1 cellular context compared by ENCODE assay signal in the genomic region with DNA sequence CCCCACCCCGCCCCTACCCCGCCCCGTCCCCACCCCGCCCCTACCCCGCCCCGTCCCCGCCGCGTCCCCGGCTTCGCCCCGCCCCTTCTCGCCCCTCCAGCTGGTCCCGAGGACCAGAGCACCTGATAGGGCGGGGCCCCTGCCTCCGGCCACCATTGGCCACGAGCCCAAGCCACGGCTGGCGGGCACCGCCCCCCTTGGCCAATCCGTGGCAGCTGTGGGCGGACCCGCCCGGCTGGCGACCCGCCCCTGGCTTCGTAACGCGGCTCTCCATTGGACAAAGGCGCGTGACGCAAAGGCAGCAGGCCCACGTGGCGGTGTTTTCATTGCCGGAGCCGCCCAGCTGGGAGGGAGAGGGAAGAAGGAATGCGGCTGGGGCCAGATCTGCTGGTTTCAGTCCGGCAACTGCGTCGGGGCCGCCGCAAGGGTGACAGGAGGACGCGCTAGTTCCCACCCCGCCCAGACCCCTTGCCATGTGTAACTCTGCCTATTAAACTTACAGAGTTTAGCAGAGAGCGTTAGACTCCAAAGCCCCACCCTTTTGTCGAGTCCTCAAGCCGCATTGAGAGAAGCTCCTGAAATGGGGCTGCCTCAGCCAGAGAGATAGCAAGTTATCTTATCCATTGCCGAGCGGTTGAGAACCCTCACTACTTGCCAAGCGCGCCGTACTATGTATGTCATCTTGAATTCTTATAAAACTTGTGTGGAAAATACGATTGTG.
TF ChIP-seq lines count a peak whose summit lies in the region.

No MANE protein-coding gene starts in this region.

TF ChIP-seq in HepG2, 621 proteins besides CTCF, POLR2A, EP300 and RAD21 (continued from another document and continues in another):
- TF ChIP-seq, protein P1, sequence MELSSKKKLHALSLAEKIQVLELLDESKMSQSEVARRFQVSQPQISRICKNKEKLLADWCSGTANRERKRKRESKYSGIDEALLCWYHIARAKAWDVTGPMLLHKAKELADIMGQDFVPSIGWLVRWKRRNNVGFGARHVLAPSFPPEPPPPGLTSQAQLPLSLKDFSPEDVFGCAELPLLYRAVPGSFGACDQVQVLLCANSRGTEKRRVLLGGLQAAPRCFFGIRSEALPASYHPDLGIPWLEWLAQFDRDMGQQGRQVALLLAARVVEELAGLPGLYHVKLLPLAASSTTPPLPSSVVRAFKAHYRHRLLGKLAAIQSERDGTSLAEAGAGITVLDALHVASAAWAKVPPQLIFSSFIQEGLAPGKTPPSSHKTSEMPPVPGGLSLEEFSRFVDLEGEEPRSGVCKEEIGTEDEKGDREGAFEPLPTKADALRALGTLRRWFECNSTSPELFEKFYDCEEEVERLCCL (CRISPR knock-in tag; IDR thresholded peaks at IDR 0.05; ENCODE audit: borderline replicate concordance) = no peak
- TF ChIP-seq, protein P2, sequence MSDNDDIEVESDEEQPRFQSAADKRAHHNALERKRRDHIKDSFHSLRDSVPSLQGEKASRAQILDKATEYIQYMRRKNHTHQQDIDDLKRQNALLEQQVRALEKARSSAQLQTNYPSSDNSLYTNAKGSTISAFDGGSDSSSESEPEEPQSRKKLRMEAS (IDR thresholded peaks at IDR 0.05) = peak; percentile 100
- TF ChIP-seq RBFOX2 (IDR thresholded peaks at IDR 0.05; ENCODE audit: low read depth, low read length) (peak; percentile 65), ZNF225 (CRISPR knock-in tag; IDR thresholded peaks at IDR 0.05) (0 out of 2 replicates have a peak, but pooled peaks have one; percentile 66), HBP1 (CRISPR knock-in tag; IDR thresholded peaks at IDR 0.05; ENCODE audit: low read depth) (peak; percentile 60), RBAK (CRISPR knock-in tag; IDR thresholded peaks at IDR 0.05) (no peak), KDM6A (CRISPR knock-in tag; IDR thresholded peaks at IDR 0.05; ENCODE audit: low read depth) (no peak), KLF11 (CRISPR knock-in tag; IDR thresholded peaks at IDR 0.05) (peak; percentile 92; the same call in 1 of the 2 replicates), YY1 (IDR thresholded peaks at IDR 0.05; ENCODE audit: insufficient read depth, insufficient replicate concordance, low read depth, low read length) (peak; percentile 51), ZNF605 (CRISPR knock-in tag; IDR thresholded peaks at IDR 0.05) (peak; percentile 21; the same call in 1 of the 2 replicates), ZNF160 (CRISPR knock-in tag; IDR thresholded peaks at IDR 0.05) (no peak; the same call in none of the 2 replicates), ZNF234 (CRISPR knock-in tag; conservative IDR thresholded peaks at IDR 0.05) (no peak), SNRNP70 (IDR thresholded peaks at IDR 0.05; ENCODE audit: low read depth, low read length) (no peak), HNRNPK (IDR thresholded peaks at IDR 0.05; ENCODE audit: low read depth, low read length, poor library complexity, severe bottlenecking) (peak; percentile 92), NR1H2 (CRISPR knock-in tag; IDR thresholded peaks at IDR 0.05; ENCODE audit: borderline replicate concordance, low read depth) (no peak), SIX1 (CRISPR knock-in tag; IDR thresholded peaks at IDR 0.05; ENCODE audit: borderline replicate concordance) (0 out of 2 replicates have a peak, but pooled peaks have one; percentile 31), SIN3A (IDR thresholded peaks at IDR 0.05; ENCODE audit: borderline replicate concordance, low read depth, low read length) (peak; percentile 100), ZNF276 (CRISPR knock-in tag; IDR thresholded peaks at IDR 0.05; ENCODE audit: low read depth) (0 out of 2 replicates have a peak, but pooled peaks have one; percentile 29), EZH2 (conservative IDR thresholded peaks at IDR 0.05; ENCODE audit: low read depth, low read length) (no peak), ZNF580 (CRISPR knock-in tag; IDR thresholded peaks at IDR 0.05; ENCODE audit: borderline replicate concordance, low read depth) (peak; percentile 54; the same call in 1 of the 2 replicates), NONO (IDR thresholded peaks at IDR 0.05) (no peak), NONO (CRISPR knock-in tag; conservative IDR thresholded peaks at IDR 0.05) (peak; percentile 78; the same call in 1 of the 2 replicates), RELA (CRISPR knock-in tag; IDR thresholded peaks at IDR 0.05) (0 out of 2 replicates have a peak, but pooled peaks have one; percentile 15), ARID4A (CRISPR knock-in tag; IDR thresholded peaks at IDR 0.05; ENCODE audit: borderline replicate concordance) (peak; percentile 100), IRF2 (CRISPR knock-in tag; IDR thresholded peaks at IDR 0.05) (peak; percentile 78), ZFP90 (CRISPR knock-in tag; IDR thresholded peaks at IDR 0.05; ENCODE audit: borderline replicate concordance) (no peak; the same call in 1 of the 2 replicates), ZBTB7B (CRISPR knock-in tag; IDR thresholded peaks at IDR 0.05) (no peak), MYPOP (CRISPR knock-in tag; IDR thresholded peaks at IDR 0.05) (peak; percentile 81; the same call in 1 of the 2 replicates), ZNF354B (CRISPR knock-in tag; IDR thresholded peaks at IDR 0.05) (no peak), AKAP8 (CRISPR knock-in tag; IDR thresholded peaks at IDR 0.05) (no peak), HCFC1 (IDR thresholded peaks at IDR 0.05; ENCODE audit: low read depth, low read length) (no peak; the same call in 1 of the 2 replicates), KDM5B (CRISPR knock-in tag; IDR thresholded peaks at IDR 0.05; ENCODE audit: borderline replicate concordance) (peak; percentile 48; the same call in 1 of the 2 replicates), ATF6 (CRISPR knock-in tag; conservative IDR thresholded peaks at IDR 0.05) (no peak), BORCS8-MEF2B (CRISPR knock-in tag; IDR thresholded peaks at IDR 0.05) (peak; percentile 59; the same call in 1 of the 2 replicates), CCAR2 (optimal IDR thresholded peaks at IDR 0.05; ENCODE audit: low read depth, low read length) (no peak), MAFG (CRISPR knock-in tag; IDR thresholded peaks at IDR 0.05) (no peak), ISX (CRISPR knock-in tag; conservative IDR thresholded peaks at IDR 0.05) (no peak)
- TF ChIP-seq, protein P3, sequence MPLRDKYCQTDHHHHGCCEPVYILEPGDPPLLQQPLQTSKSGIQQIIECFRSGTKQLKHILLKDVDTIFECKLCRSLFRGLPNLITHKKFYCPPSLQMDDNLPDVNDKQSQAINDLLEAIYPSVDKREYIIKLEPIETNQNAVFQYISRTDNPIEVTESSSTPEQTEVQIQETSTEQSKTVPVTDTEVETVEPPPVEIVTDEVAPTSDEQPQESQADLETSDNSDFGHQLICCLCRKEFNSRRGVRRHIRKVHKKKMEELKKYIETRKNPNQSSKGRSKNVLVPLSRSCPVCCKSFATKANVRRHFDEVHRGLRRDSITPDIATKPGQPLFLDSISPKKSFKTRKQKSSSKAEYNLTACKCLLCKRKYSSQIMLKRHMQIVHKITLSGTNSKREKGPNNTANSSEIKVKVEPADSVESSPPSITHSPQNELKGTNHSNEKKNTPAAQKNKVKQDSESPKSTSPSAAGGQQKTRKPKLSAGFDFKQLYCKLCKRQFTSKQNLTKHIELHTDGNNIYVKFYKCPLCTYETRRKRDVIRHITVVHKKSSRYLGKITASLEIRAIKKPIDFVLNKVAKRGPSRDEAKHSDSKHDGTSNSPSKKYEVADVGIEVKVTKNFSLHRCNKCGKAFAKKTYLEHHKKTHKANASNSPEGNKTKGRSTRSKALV (CRISPR knock-in tag; IDR thresholded peaks at IDR 0.05) = peak; percentile 78; the same call in 1 of the 2 replicates
- TF ChIP-seq, protein P4, sequence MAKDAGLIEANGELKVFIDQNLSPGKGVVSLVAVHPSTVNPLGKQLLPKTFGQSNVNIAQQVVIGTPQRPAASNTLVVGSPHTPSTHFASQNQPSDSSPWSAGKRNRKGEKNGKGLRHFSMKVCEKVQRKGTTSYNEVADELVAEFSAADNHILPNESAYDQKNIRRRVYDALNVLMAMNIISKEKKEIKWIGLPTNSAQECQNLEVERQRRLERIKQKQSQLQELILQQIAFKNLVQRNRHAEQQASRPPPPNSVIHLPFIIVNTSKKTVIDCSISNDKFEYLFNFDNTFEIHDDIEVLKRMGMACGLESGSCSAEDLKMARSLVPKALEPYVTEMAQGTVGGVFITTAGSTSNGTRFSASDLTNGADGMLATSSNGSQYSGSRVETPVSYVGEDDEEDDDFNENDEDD (CRISPR knock-in tag; IDR thresholded peaks at IDR 0.05; ENCODE audit: borderline replicate concordance) = peak; percentile 83; the same call in 1 of the 2 replicates
- TF ChIP-seq, protein P5, sequence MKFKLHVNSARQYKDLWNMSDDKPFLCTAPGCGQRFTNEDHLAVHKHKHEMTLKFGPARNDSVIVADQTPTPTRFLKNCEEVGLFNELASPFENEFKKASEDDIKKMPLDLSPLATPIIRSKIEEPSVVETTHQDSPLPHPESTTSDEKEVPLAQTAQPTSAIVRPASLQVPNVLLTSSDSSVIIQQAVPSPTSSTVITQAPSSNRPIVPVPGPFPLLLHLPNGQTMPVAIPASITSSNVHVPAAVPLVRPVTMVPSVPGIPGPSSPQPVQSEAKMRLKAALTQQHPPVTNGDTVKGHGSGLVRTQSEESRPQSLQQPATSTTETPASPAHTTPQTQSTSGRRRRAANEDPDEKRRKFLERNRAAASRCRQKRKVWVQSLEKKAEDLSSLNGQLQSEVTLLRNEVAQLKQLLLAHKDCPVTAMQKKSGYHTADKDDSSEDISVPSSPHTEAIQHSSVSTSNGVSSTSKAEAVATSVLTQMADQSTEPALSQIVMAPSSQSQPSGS (CRISPR knock-in tag; IDR thresholded peaks at IDR 0.05) = peak; percentile 62
